In the genomic region with DNA sequence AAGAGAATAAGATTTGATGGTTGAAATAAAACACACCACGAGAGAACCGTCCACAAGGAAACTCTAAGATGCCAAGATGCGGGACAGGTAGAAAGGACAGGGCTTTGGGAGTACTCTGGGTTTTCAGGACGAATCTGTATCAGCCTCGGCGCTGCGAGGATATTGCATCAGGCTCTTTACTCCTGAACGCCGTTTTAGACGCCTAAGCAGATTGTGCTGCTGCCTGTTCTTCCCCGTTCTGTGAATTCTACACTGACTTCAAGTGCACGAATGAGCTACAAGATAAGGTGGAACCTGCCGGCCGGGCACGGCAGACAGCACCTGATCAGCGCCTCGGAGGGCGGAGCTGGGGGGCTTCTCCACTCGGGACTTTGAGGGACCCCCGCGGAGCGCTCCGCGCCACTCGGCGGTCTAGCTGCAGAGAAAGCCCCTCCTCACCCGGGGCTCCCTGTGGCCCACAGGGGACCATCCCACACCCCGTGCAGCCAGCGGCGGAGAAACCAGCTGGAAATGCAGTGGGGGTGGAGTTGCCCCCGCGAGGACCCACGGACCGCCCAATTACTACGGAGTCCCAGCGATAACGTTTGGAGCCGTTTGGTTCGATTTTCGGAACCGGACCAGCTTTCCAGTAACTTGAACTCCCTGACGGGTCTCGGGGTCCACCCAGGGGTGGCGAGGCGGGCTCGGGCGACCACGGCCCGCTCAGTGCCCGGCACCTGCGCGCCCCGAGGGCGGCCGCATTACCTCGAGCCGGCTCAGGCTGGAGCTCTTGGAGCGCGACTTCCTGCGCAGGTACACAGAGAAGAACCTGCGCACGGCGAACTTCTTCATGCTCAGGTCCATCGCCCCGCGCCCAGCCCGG, we compare ENCODE assay signal across 9 cellular contexts. TPM values are rescaled to one million over a fixed set of nuclear protein-coding genes. Genes with fewer than 3 reads are reported as not detected.
DNase-seq lines count a peak whose midpoint lies in the region; ATAC-seq, FAIRE-seq and TF ChIP-seq lines count a peak whose summit lies in the region.
"Had no signal": no experiment of that assay in that cellular context is flagged by ENCODE, and none has a peak within 500 bp of the region (broad histone marks: within the 10 kb centered on the region; RNA-seq: fewer than 3 reads in every experiment).

No MANE protein-coding gene starts in this region.

- H3K9me3 ChIP-seq in A549, result no peaks in the 10 kb centered on the region

- peak overlapping the region; percentile 100 for H3K4me2 ChIP-seq in A549

- H3K27me3 ChIP-seq in dorsolateral prefrontal cortex, result no peaks in the 10 kb centered on the region

- CTCF ChIA-PET in A549 (lab: Yijun Ruan, JAX) (interaction anchor here (1.5 kb wide), 1 partner anchor 148 kb away, joined by 4 read pairs; no protein-coding TSS in a partner anchor), WTC11 (lab: Charles Lee) (interaction anchor here (0.8 to 1.6 kb wide), 4 partner anchors 14 to 187 kb away, joined by 3 to 5 read pairs (median 4); no protein-coding TSS in a partner anchor)

- WGBS in A549 (ENCODE audit: missing lambda C conversion rate), result 6% methylated on average over 13 of the region's 67 CpGs

- POLR2A ChIA-PET in A549 (lab: Yijun Ruan, JAX) (interaction anchor here (0.5 kb wide), 1 partner anchor 22 kb away, joined by 3 read pairs; no protein-coding TSS in a partner anchor), WTC11 (lab: Charles Lee) (interaction anchor here (0.8 to 1.5 kb wide), 6 partner anchors 14 to 111 kb away, joined by 3 to 9 read pairs (median 4); no protein-coding TSS in a partner anchor)

- H3K27ac ChIP-seq in A549 (peak overlapping the region; percentile 26 to 52; a peak in 2 of 6 replicates), dorsolateral prefrontal cortex (peak overlapping the region in 51 of 59 donors; percentile 4 to 93 (median 71))

- TF ChIP-seq CTCF in A549 (IDR thresholded peaks at IDR 0.05), result no peak
- no peak for TF ChIP-seq CTCF in WTC11 (IDR thresholded peaks at IDR 0.05)
- TF ChIP-seq CTCF in dorsolateral prefrontal cortex (IDR thresholded peaks at IDR 0.05 in 54 of 56, conservative IDR thresholded peaks at IDR 0.05 in 2 of 56; ENCODE audit: low read depth in 1 of 56, partially characterized antibody in 56 of 56), result no peak

- TF ChIP-seq RAD21 in A549 (conservative IDR thresholded peaks at IDR 0.05 in 1 of 2, IDR thresholded peaks at IDR 0.05 in 1 of 2), result no peak

- FAIRE-seq in A549 (lab: Jason Lieb, UNC), result no peak
- FAIRE-seq: islet of Langerhans had no signal

- intact Hi-C loops in dorsolateral prefrontal cortex (cut with DNase I), result loop anchor here (2.0 to 5.0 kb wide), 6 partner anchors 69 to 209 kb away; no protein-coding TSS in a partner anchor

- peak overlapping the region; percentile 77 for H3K4me3 Mint-ChIP-seq in WTC11

- H3K4me3 ChIP-seq in A549 (peak overlapping the region; percentile 77), dorsolateral prefrontal cortex (peak overlapping the region; percentile 60 to 98 (median 88))
- peak overlapping the region; percentile 46 for H3K4me3 ChIP-seq in Jurkat, Clone E6-1 (ENCODE audit: low read length)

- no peak for TF ChIP-seq EP300 in A549 (IDR thresholded peaks at IDR 0.05)

- H3K4me1 ChIP-seq in A549, result peaks cover 10% of the 10 kb centered on the region; the same call in 2 of the 3 replicates

- no peak for DNase-seq in A549 (ENCODE audit: low read depth in 1 of 2, low spot score in 1 of 2)
- no peak for DNase-seq in Jurkat, Clone E6-1 (ENCODE audit: low read depth, low spot score)
- peak; percentile 61 for DNase-seq in WTC11 (ENCODE audit: low spot score)
- DNase-seq in dorsolateral prefrontal cortex, result peak in 4 of 10 donors; percentile 34 to 62 (median 47)
- peak; percentile 51 to 56 for DNase-seq in lung microvascular endothelial cell (ENCODE audit: low read depth in 2 of 2)
- DNase-seq in stimulated activated naive CD4-positive, alpha-beta T cell treated with Interleukin-2 at 50 U/mL for 16 hours (lab: John Stamatoyannopoulos, UW), result peak; percentile 39
- DNase-seq in SHP77 treated with DMSO at 0.1 percent for 48 hours (lab: John Stamatoyannopoulos, UW), result no peak

- H3K27me3 Mint-ChIP-seq in WTC11 (ENCODE audit: low read depth), result peaks cover 43% of the 10 kb centered on the region

- peaks cover 63% of the 10 kb centered on the region for H3K4me1 Mint-ChIP-seq in WTC11

- no peak overlapping the region for H3K27ac Mint-ChIP-seq in WTC11

- no peaks in the 10 kb centered on the region for H3K9me3 Mint-ChIP-seq in WTC11

- H3K36me3 Mint-ChIP-seq in WTC11, result no peaks in the 10 kb centered on the region

- no peak for TF ChIP-seq POLR2A in A549 (IDR thresholded peaks at IDR 0.05; ENCODE audit: low read length)

- ATAC-seq in A549 (peak in 1 of 2 experiments; percentile 21; a peak in 2 of 6 replicates), GM19035 (IDR thresholded peaks at IDR 0.05; ENCODE audit: unreplicated experiment) (peak; percentile 3), WTC11 (peak; percentile 22)

TF ChIP-seq in A549, 52 proteins besides CTCF, POLR2A, EP300 and RAD21:
- no peak for TF ChIP-seq TP53 (CRISPR knock-in tag; IDR thresholded peaks at IDR 0.05)
- TF ChIP-seq CBX8 (IDR thresholded peaks at IDR 0.05), result peak; percentile 89; the same call in 1 of the 2 replicates
- TF ChIP-seq RNF2 (IDR thresholded peaks at IDR 0.05; ENCODE audit: borderline replicate concordance, low read depth), result peak; percentile 70; the same call in 1 of the 2 replicates

TF ChIP-seq in WTC11, 78 proteins besides CTCF, POLR2A, EP300 and RAD21 (continues in another document):
- TF ChIP-seq SMAD4 (CRISPR knock-in tag; IDR thresholded peaks at IDR 0.05) (0 out of 2 replicates have a peak, but pooled peaks have one; percentile 39), NR2C2 (CRISPR knock-in tag; IDR thresholded peaks at IDR 0.05) (no peak), RELA (CRISPR knock-in tag; IDR thresholded peaks at IDR 0.05; ENCODE audit: borderline replicate concordance) (peak; percentile 34; the same call in 1 of the 2 replicates), KAT7 (CRISPR knock-in tag; IDR thresholded peaks at IDR 0.05; ENCODE audit: borderline replicate concordance) (peak; percentile 65; the same call in 1 of the 2 replicates), ZNF396 (CRISPR knock-in tag; IDR thresholded peaks at IDR 0.05; ENCODE audit: borderline replicate concordance) (no peak), GABPB1 (CRISPR knock-in tag; IDR thresholded peaks at IDR 0.05) (peak; percentile 32; the same call in 1 of the 2 replicates)
- TF ChIP-seq, protein P1, sequence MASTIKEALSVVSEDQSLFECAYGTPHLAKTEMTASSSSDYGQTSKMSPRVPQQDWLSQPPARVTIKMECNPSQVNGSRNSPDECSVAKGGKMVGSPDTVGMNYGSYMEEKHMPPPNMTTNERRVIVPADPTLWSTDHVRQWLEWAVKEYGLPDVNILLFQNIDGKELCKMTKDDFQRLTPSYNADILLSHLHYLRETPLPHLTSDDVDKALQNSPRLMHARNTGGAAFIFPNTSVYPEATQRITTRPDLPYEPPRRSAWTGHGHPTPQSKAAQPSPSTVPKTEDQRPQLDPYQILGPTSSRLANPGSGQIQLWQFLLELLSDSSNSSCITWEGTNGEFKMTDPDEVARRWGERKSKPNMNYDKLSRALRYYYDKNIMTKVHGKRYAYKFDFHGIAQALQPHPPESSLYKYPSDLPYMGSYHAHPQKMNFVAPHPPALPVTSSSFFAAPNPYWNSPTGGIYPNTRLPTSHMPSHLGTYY (CRISPR knock-in tag; IDR thresholded peaks at IDR 0.05), result no peak

RNA-seq across cellular contexts. Expression of a gene that starts 0.6 kb away (rescaled TPM):
- polyA plus RNA-seq in A549 (2011; rRNA removed), result 0.19 and 0.42 TPM in 2 replicates
- 0.05 and 0.07 TPM in 2 replicates for polyA plus RNA-seq in A549 (2012; cell fraction: cytosol; rRNA removed)
- 0.22 and 0.23 TPM in 2 replicates for polyA plus RNA-seq in A549 (2012; cell fraction: nucleus; rRNA removed)
- 0.03 to 0.05 TPM in 2 of 3 replicates, not detected in the other for polyA plus RNA-seq in A549 (2017; fragmentation: RNase III; extraction: RNeasy Plus Mini Kit Qiagen cat#74134 plus additional on column Dnase treatment)
- 0.83 TPM in 2 replicates for polyA minus RNA-seq in A549 (2011; rRNA and poly(A)+ RNA removed)
- 4.5 TPM for polyA plus RNA-seq in Jurkat, Clone E6-1 (2012; ENCODE audit: insufficient read depth, insufficient read length)
- 19.2 to 24.2 TPM (median 20.3 TPM) in 3 replicates for total RNA-seq in WTC11 (2021)
- total RNA-seq in dorsolateral prefrontal cortex, result 100 to 1,000 TPM in 27 of 120 experiments, 10 to 100 TPM in 93; 66.5 to 123 (median 91.5) TPM
- 121 and 168 TPM in 2 replicates for total RNA-seq in lung microvascular endothelial cell

RNA-seq across cellular contexts. Expression of a gene that starts 39.9 kb away (rescaled TPM):
- polyA plus RNA-seq in A549 (2011; rRNA removed) (0.67 and 0.78 TPM in 2 replicates), A549 (2017; fragmentation: RNase III; extraction: RNeasy Plus Mini Kit Qiagen cat#74134 plus additional on column Dnase treatment) (0.08 to 0.12 TPM (median 0.08 TPM) in 3 replicates)
- polyA plus RNA-seq in A549 (2012; cell fraction: cytosol; rRNA removed), result 0.05 and 0.07 TPM in 2 replicates
- not detected in 2 replicates for polyA plus RNA-seq in A549 (2012; cell fraction: nucleus; rRNA removed)
- polyA minus RNA-seq in A549 (2011; rRNA and poly(A)+ RNA removed), result 0.08 and 0.19 TPM in 2 replicates
- polyA plus RNA-seq in Jurkat, Clone E6-1 (2012; ENCODE audit: insufficient read depth, insufficient read length), result 0.79 TPM
- total RNA-seq in WTC11 (2021) (0.30 to 0.79 TPM (median 0.53 TPM) in 3 replicates), dorsolateral prefrontal cortex (10 to 100 TPM in 10 of 120 experiments, 1 to 10 TPM in 110; 1.7 to 13.4 (median 7.1) TPM), lung microvascular endothelial cell (1.3 and 2.6 TPM in 2 replicates)

Comparison
In these comparisons a context has a peak if more than half of its experiments do, and no peak if none do; other contexts are left out.
1. DNase-seq: peak in WTC11 (single experiment), lung microvascular endothelial cell (2 of 2) and stimulated activated naive CD4-positive, alpha-beta T cell treated with Interleukin-2 at 50 U/mL for 16 hours (single experiment); none in A549 (0 of 2), Jurkat, Clone E6-1 (single experiment) and SHP77 treated with DMSO at 0.1 percent for 48 hours (single experiment).
2. Peak in every context shown above with its lines, with median percentiles within 50 percentile points of each other: H3K4me3 ChIP-seq.